ENCODE assay signal across 16 cellular contexts in the genomic region with DNA sequence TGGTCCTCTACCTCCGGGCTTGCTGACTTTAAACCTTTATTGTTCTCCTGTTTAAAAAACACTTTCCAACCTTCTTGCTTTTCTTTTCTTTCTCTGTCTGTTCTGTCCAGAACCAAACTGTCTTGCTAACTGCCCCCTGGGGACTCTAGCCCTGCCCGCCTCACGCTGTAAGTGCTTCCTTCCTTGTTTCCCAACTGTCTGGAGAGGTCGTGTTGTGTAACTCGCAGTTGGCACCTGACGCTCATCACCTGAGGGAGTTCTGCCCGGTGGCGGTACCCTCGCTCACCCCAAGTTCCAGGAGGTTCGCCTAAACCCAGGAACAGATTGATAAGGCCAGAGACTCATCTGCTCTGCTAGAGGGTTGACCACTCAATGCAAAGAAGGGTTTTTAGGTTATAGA.
"Had no signal": no experiment of that assay in that cellular context is flagged by ENCODE, and none has a peak within 500 bp of the region (broad histone marks: within the 10 kb centered on the region; RNA-seq: fewer than 3 reads in every experiment).

No MANE protein-coding gene starts in this region.

- H3K9me3 Mint-ChIP-seq: activated T-helper 2 cell treated with anti-CD3 and anti-CD28 coated beads, Interferon-gamma antibody, Interleukin-2, Interleukin-4, amounts not matched to agents 10 μg/mL and 5 μg/mL and 100 μg/mL, durations not matched to agents 14 hours and 24 hours and 36 hours; stimulated activated naive CD8-positive, alpha-beta T cell treated with anti-CD3 and anti-CD28 coated beads, Interleukin-15, Interleukin-2, amounts not matched to agents 100 ng/mL and 50 ng/mL, for 24 hours had no signal

- H3K27ac ChIP-seq: body of pancreas, coronary artery, ovary, thoracic aorta, uterus had no signal

- H3K9me3 ChIP-seq: body of pancreas, ovary, thoracic aorta, uterus had no signal

- H3K27me3 Mint-ChIP-seq: stimulated activated naive CD8-positive, alpha-beta T cell treated with anti-CD3 and anti-CD28 coated beads, Interleukin-15, Interleukin-2, amounts not matched to agents 100 ng/mL and 50 ng/mL, for 24 hours had no signal

- H3K4me1 ChIP-seq: body of pancreas, uterus had no signal

- DNase-seq: activated CD4-positive, alpha-beta T cell treated with anti-CD3 and anti-CD28 coated beads, Interleukin-2, amount 50 U/mL, for 1 hour; activated CD4-positive, CD25-positive, alpha-beta regulatory T cell; activated naive CD4-positive, alpha-beta T cell treated with anti-CD3 and anti-CD28 coated beads, Interleukin-2, amount 50 U/mL, for 16 hours; activated T-cell treated with anti-CD3 and anti-CD28 coated beads for 4 hours; body of pancreas; central memory CD4-positive, alpha-beta T cell; effector CD4-positive, alpha-beta T cell; hippocampal formation; ovary; stimulated activated CD4-positive, alpha-beta T cell treated with anti-CD3 and anti-CD28 coated beads, Interleukin-4, amount 100 ng/mL, for 24 hours; T-helper 17 cell; uterus had no signal

- H3K4me3 Mint-ChIP-seq: stimulated activated naive CD8-positive, alpha-beta T cell treated with anti-CD3 and anti-CD28 coated beads, Interleukin-15, Interleukin-2, amounts not matched to agents 100 ng/mL and 50 ng/mL, for 24 hours; T-helper 17 cell had no signal

- H3K27ac Mint-ChIP-seq: activated T-helper 2 cell treated with anti-CD3 and anti-CD28 coated beads, Interferon-gamma antibody, Interleukin-2, Interleukin-4, amounts not matched to agents 10 μg/mL and 5 μg/mL and 100 μg/mL, durations not matched to agents 14 hours and 24 hours and 36 hours; stimulated activated naive CD8-positive, alpha-beta T cell treated with anti-CD3 and anti-CD28 coated beads, Interleukin-15, Interleukin-2, amounts not matched to agents 100 ng/mL and 50 ng/mL, for 24 hours; T-helper 17 cell had no signal

- ATAC-seq: body of pancreas, T-helper 17 cell had no signal

- H3K27me3 ChIP-seq: body of pancreas, ovary, uterus had no signal

- H3K36me3 ChIP-seq: ovary, thoracic aorta, uterus had no signal

- H3K4me3 ChIP-seq: body of pancreas, coronary artery, ovary, thoracic aorta, uterus had no signal
